Comparison of ENCODE assay signal across 25 cellular contexts in genomic region chrX:31166416-31166815, GRCh38.
DNase-seq lines count a peak whose midpoint lies in the region; FAIRE-seq and TF ChIP-seq lines count a peak whose summit lies in the region.
"Had no signal": no experiment of that assay in that cellular context is flagged by ENCODE, and none has a peak within 500 bp of the region (broad histone marks: within the 10 kb centered on the region; RNA-seq: fewer than 3 reads in every experiment).

No MANE protein-coding gene starts in this region.

- H3K9me3 Mint-ChIP-seq in astrocyte (ENCODE audit: unreplicated experiment) = peaks cover 2% of the 10 kb centered on the region
- peaks cover 20% of the 10 kb centered on the region for H3K9me3 Mint-ChIP-seq in osteocyte (ENCODE audit: unreplicated experiment)

- H3K9ac ChIP-seq in astrocyte (ENCODE audit: low read length) = no peak overlapping the region
- H3K9ac ChIP-seq: GM23248, SK-N-SH had no signal

- H3K9me3 ChIP-seq in astrocyte (ENCODE audit: insufficient read depth, low read depth, low read length) (no peaks in the 10 kb centered on the region), PC-9 (ENCODE audit: insufficient read depth, low read depth) (no peaks in the 10 kb centered on the region), tibial nerve (no peaks in the 10 kb centered on the region), uterus (no peaks in the 10 kb centered on the region)
- H3K9me3 ChIP-seq: Caco-2, SK-N-SH had no signal

- H3K27me3 Mint-ChIP-seq in astrocyte (ENCODE audit: low read depth, unreplicated experiment) (no peaks in the 10 kb centered on the region), osteocyte (ENCODE audit: unreplicated experiment) (no peaks in the 10 kb centered on the region)

- no peak overlapping the region for H3K27ac ChIP-seq in astrocyte (ENCODE audit: low read depth, low read length)
- no peak overlapping the region for H3K27ac ChIP-seq in PC-9
- no peak overlapping the region for H3K27ac ChIP-seq in tibial nerve
- H3K27ac ChIP-seq in uterus = no peak overlapping the region
- H3K27ac ChIP-seq: C4-2B, GM23248 had no signal

- H3K4me3 Mint-ChIP-seq in astrocyte (ENCODE audit: unreplicated experiment) = no peak overlapping the region
- no peak overlapping the region for H3K4me3 Mint-ChIP-seq in osteocyte (ENCODE audit: unreplicated experiment)
- H3K4me3 Mint-ChIP-seq: CD8-positive, alpha-beta T cell; H9 had no signal

- no peaks in the 10 kb centered on the region for H3F3A ChIP-seq in PC-9 (ENCODE audit: insufficient read depth, low read depth)

- H3K4me1 ChIP-seq in astrocyte (ENCODE audit: insufficient read depth, low read length) (no peaks in the 10 kb centered on the region), PC-9 (replicated peaks; ENCODE audit: insufficient read depth) (no peaks in the 10 kb centered on the region), tibial nerve (no peaks in the 10 kb centered on the region), uterus (no peaks in the 10 kb centered on the region)

- no peak for TF ChIP-seq EP300 in tibial nerve (IDR thresholded peaks at IDR 0.05)

- no peak for TF ChIP-seq CTCF in astrocyte (IDR thresholded peaks at IDR 0.05; ENCODE audit: insufficient read depth, low read depth, low read length)
- TF ChIP-seq CTCF in fibroblast of villous mesenchyme (IDR thresholded peaks at IDR 0.05; ENCODE audit: insufficient read depth, low read depth, low read length) = no peak
- TF ChIP-seq CTCF in osteocyte (IDR thresholded peaks at IDR 0.05) = no peak
- TF ChIP-seq CTCF in PC-9 (conservative IDR thresholded peaks at IDR 0.05) = no peak
- TF ChIP-seq CTCF in tibial nerve (IDR thresholded peaks at IDR 0.05) = no peak
- TF ChIP-seq CTCF in uterus (IDR thresholded peaks at IDR 0.05) = no peak

- CTCF ChIA-PET in PC-9 (lab: Charles Lee) = no interaction called here

- H3K9me2 ChIP-seq in PC-9 (ENCODE audit: insufficient read depth) = no peaks in the 10 kb centered on the region
- H3K9me2 ChIP-seq: SK-N-SH had no signal

- DNase-seq in EL (peak; percentile 1), astrocyte (ENCODE audit: low read depth) (peak; percentile 0), fibroblast of villous mesenchyme (ENCODE audit: low read depth) (peak; percentile 62), osteocyte (ENCODE audit: extremely low spot score, unreplicated experiment) (no peak), PC-9 (no peak), tibial nerve (ENCODE audit: low spot score in 2 of 2) (no peak), uterus (no peak), DMS79 (lab: John Stamatoyannopoulos, UW) (no peak)
- DNase-seq: Caco-2; CD8-positive, alpha-beta T cell; H9; Kasumi-1; NCI-H1092 treated with DMSO at 0.1 percent for 48 hours; NCI-H146; NCI-H1930; NCI-H2107; NCI-H446; NCI-H524 treated with DMSO at 0.1 percent for 48 hours; NCI-H774; SK-N-SH had no signal

- H4K20me1 ChIP-seq in astrocyte (ENCODE audit: insufficient read depth, low read length) = no peaks in the 10 kb centered on the region
- H4K20me1 ChIP-seq in PC-9 (ENCODE audit: insufficient read depth) = no peaks in the 10 kb centered on the region

- H3K4me2 ChIP-seq in astrocyte (ENCODE audit: low read length) (no peak overlapping the region), PC-9 (no peak overlapping the region)
- H3K4me2 ChIP-seq: SK-N-SH had no signal

- no peak overlapping the region for H3K4me3 ChIP-seq in astrocyte (ENCODE audit: insufficient read depth, low read depth, low read length)
- no peak overlapping the region for H3K4me3 ChIP-seq in fibroblast of villous mesenchyme (ENCODE audit: low read depth, low read length)
- no peak overlapping the region for H3K4me3 ChIP-seq in PC-9
- no peak overlapping the region for H3K4me3 ChIP-seq in tibial nerve
- no peak overlapping the region for H3K4me3 ChIP-seq in uterus
- H3K4me3 ChIP-seq: GM23248, K562 had no signal

- intact Hi-C loops in PC-9 (cut with micrococcal nuclease; ENCODE audit: unreplicated experiment) = no loop called here
- intact Hi-C loops in uterus (cut with DNase I; ENCODE audit: low total_unique reads) = no loop called here

- WGBS in tibial nerve, 2 donors = 84 to 88% methylated on average over 5 of the region's 5 CpGs

- POLR2A ChIA-PET in PC-9 (lab: Charles Lee; ENCODE audit: unreplicated experiment) = no interaction called here

- H3K36me3 Mint-ChIP-seq in astrocyte (ENCODE audit: low read depth, unreplicated experiment) (peaks cover 14% of the 10 kb centered on the region), osteocyte (ENCODE audit: unreplicated experiment) (peaks cover 61% of the 10 kb centered on the region)
- H3K36me3 Mint-ChIP-seq: CD8-positive, alpha-beta T cell had no signal

- H3K27me3 ChIP-seq in astrocyte (ENCODE audit: insufficient read depth, low read length) = no peaks in the 10 kb centered on the region
- H3K27me3 ChIP-seq in PC-9 (ENCODE audit: insufficient read depth, low read depth) = no peaks in the 10 kb centered on the region
- no peaks in the 10 kb centered on the region for H3K27me3 ChIP-seq in tibial nerve
- H3K27me3 ChIP-seq in uterus = no peaks in the 10 kb centered on the region

- no peak for FAIRE-seq in astrocyte (lab: Jason Lieb, UNC)
- FAIRE-seq: GM18507, HTR-8/SVneo, K562 had no signal

- no TSS peak for BruUV-seq in PC-9 (replicated peaks; lab: Mats Ljungman, UMichigan)

- H3K79me2 ChIP-seq in astrocyte (ENCODE audit: insufficient read depth, low read length) = no peaks in the 10 kb centered on the region
- H3K79me2 ChIP-seq in PC-9 (ENCODE audit: low read depth) = no peaks in the 10 kb centered on the region

- H3K4me1 Mint-ChIP-seq in astrocyte (ENCODE audit: low read depth, unreplicated experiment) (peaks cover 4% of the 10 kb centered on the region), osteocyte (ENCODE audit: unreplicated experiment) (peaks cover 13% of the 10 kb centered on the region)
- H3K4me1 Mint-ChIP-seq: H9 had no signal

- H3K36me3 ChIP-seq in astrocyte (ENCODE audit: insufficient read depth, low read length) (no peaks in the 10 kb centered on the region), PC-9 (ENCODE audit: low read depth) (no peaks in the 10 kb centered on the region), tibial nerve (peaks cover 0 to 17% (median 4%) of the 10 kb centered on the region in 3 donors), uterus (no peaks in the 10 kb centered on the region)

- TF ChIP-seq POLR2A in tibial nerve (IDR thresholded peaks at IDR 0.05) = no peak
- TF ChIP-seq POLR2A in uterus (IDR thresholded peaks at IDR 0.05) = no peak

- H3K27ac Mint-ChIP-seq in astrocyte (ENCODE audit: unreplicated experiment) (no peak overlapping the region), osteocyte (ENCODE audit: unreplicated experiment) (peak overlapping the region; percentile 65)
- H3K27ac Mint-ChIP-seq: CD8-positive, alpha-beta T cell had no signal

- no peak overlapping the region for H2AFZ ChIP-seq in astrocyte (ENCODE audit: low read depth, low read length)
- no peak overlapping the region for H2AFZ ChIP-seq in PC-9
- H2AFZ ChIP-seq: GM23248 had no signal

Comparison
In these comparisons a context has a peak if more than half of its experiments do, and no peak if none do; other contexts are left out.
1. DNase-seq: peak in EL (single experiment), astrocyte (single experiment) and fibroblast of villous mesenchyme (single experiment); none in osteocyte (single experiment), PC-9 (0 of 2), tibial nerve (0 of 2), uterus (0 of 2) and DMS79 (single experiment).